ENCODE assay signal across 8 cellular contexts in the genomic region with DNA sequence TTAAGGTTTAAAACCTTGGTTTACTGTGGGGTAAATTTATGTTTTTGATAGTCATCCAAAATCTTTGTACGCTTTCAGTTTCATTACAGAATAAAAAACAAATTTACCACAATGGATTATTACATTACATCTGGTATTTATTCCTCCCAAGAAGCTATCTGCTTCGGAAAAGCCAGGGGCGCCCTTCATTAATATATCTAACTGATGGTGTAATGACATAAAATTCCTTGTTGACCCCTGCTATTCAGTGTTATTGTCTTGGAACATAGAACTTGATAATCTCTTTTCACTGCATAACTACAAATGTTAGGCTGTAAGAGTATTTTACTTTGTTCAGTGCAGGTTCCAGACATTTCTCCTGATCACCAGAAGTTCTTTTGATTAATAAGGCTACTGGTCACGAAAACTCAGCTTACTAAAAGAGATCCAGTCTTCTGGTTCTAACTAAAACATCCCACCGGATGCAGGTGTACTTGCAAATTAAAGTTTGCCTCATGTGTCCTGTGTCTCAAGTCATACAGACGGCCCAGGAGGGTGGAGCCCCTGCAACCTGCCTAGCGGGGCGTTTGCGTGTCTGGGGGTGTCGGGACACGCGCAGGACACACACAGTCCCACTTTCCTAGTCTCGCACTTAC. TPM values are rescaled to one million over a fixed set of nuclear protein-coding genes. Genes with fewer than 3 reads are reported as not detected.
A peak's percentile ranks its signal among the peaks of the same experiment; 100 is the strongest.
DNase-seq lines count a peak whose midpoint lies in the region; ATAC-seq and TF ChIP-seq lines count a peak whose summit lies in the region.

No MANE protein-coding gene starts in this region.

- H3K27ac Mint-ChIP-seq in H9 (peak overlapping the region in 1 of 3 experiments; percentile 39; a peak in 2 of 7 replicates), T-cell (peak overlapping the region; percentile 90 to 92)

- no peaks in the 10 kb centered on the region for H3K9me3 Mint-ChIP-seq in H9
- no peaks in the 10 kb centered on the region for H3K9me3 Mint-ChIP-seq in T-cell

- H3K27ac ChIP-seq in H9 (ENCODE audit: insufficient read length, low read depth, low read length) = no peak overlapping the region
- H3K27ac ChIP-seq in foreskin keratinocyte = peak overlapping the region; percentile 27
- no peak overlapping the region for H3K27ac ChIP-seq in smooth muscle cell (ENCODE audit: low read depth)

- no peaks in the 10 kb centered on the region for H3K27me3 ChIP-seq in H9 (ENCODE audit: insufficient read depth, low read length)
- H3K27me3 ChIP-seq in foreskin keratinocyte = no peaks in the 10 kb centered on the region
- H3K27me3 ChIP-seq in smooth muscle cell (ENCODE audit: low read depth) = no peaks in the 10 kb centered on the region

- H3K23ac ChIP-seq in H9 (ENCODE audit: insufficient read length, low read depth, low read length) = no peak overlapping the region

- H3K36me3 ChIP-seq in smooth muscle cell (ENCODE audit: low read depth) = no peaks in the 10 kb centered on the region

- H3K79me2 ChIP-seq in H9 (ENCODE audit: insufficient read depth, low read length) (peaks cover 6% of the 10 kb centered on the region), smooth muscle cell (ENCODE audit: low read depth) (peaks cover 40% of the 10 kb centered on the region)

- H2BK15ac ChIP-seq in H9 (ENCODE audit: low read depth, low read length) = no peak overlapping the region; the same call in 1 of the 2 replicates

- TF ChIP-seq CTCF in H9 (conservative IDR thresholded peaks at IDR 0.05) = no peak
- TF ChIP-seq CTCF in foreskin keratinocyte (conservative IDR thresholded peaks at IDR 0.05) = no peak
- no peak for TF ChIP-seq CTCF in smooth muscle cell (IDR thresholded peaks at IDR 0.05; ENCODE audit: borderline replicate concordance, insufficient read depth, poor library complexity, severe bottlenecking)

- POLR2A ChIA-PET in T-cell (lab: Charles Lee) = interaction anchor here in 1 of 2 donors (1.4 to 1.9 kb wide), 3 partner anchors 23 to 328 kb away, joined by 6 to 11 read pairs (median 8); a partner anchor contains a TSS

- H3K4me3 ChIP-seq in smooth muscle cell = peak overlapping the region; percentile 82

- H3K23me2 ChIP-seq in H9 (ENCODE audit: insufficient read length, low read depth, low read length, poor library complexity, severe bottlenecking) = peaks cover 11% of the 10 kb centered on the region

- DNase-seq in H9 = no peak
- no peak for DNase-seq in T-cell
- no peak for DNase-seq in foreskin keratinocyte
- no peak for DNase-seq in smooth muscle cell (lab: John Stamatoyannopoulos, UW; ENCODE audit: unreplicated experiment)
- no peak for DNase-seq in middle frontal gyrus (ENCODE audit: extremely low spot score, low spot score)
- DNase-seq in DMS114 treated with DMSO at 0.1 percent for 48 hours (lab: John Stamatoyannopoulos, UW; ENCODE audit: unreplicated experiment) = no peak

- H4K20me1 ChIP-seq in H9 (ENCODE audit: control insufficient read depth, insufficient read depth, insufficient read length) = no peaks in the 10 kb centered on the region
- H4K20me1 ChIP-seq in smooth muscle cell (ENCODE audit: low read depth) = peaks cover 34% of the 10 kb centered on the region

- no peaks in the 10 kb centered on the region for H3K27me3 Mint-ChIP-seq in H9 (ENCODE audit: low read depth)
- no peaks in the 10 kb centered on the region for H3K27me3 Mint-ChIP-seq in T-cell

- no CpG with 5 or more reads among the region's 13 CpGs for WGBS in H9 (ENCODE audit: extremely low coverage, insufficient read length, low lambda C conversion rate)
- 14% methylated on average over 13 of the region's 13 CpGs for WGBS in smooth muscle cell (ENCODE audit: low lambda C conversion rate)

- no peak overlapping the region for H3K4ac ChIP-seq in H9 (ENCODE audit: low read depth, low read length)

- H3K4me1 Mint-ChIP-seq in H9 (peaks cover 7 to 9% of the 10 kb centered on the region in 2 experiments), T-cell (peaks cover 22 to 29% (median 28%) of the 10 kb centered on the region in 3 donors)

- H3K14ac ChIP-seq in H9 (ENCODE audit: insufficient read depth, low read length) = no peak overlapping the region

- H2BK5ac ChIP-seq in H9 (ENCODE audit: insufficient read length, low read length) = no peak overlapping the region

- H3K18ac ChIP-seq in H9 (ENCODE audit: insufficient read length, low read depth, low read length) = no peak overlapping the region

- no peaks in the 10 kb centered on the region for H3K79me1 ChIP-seq in H9 (ENCODE audit: insufficient read depth, low read depth, low read length, poor library complexity, severe bottlenecking)

- H3F3A ChIP-seq in smooth muscle cell (ENCODE audit: low read depth) = no peaks in the 10 kb centered on the region

- CTCF ChIA-PET in T-cell (lab: Charles Lee) = interaction anchor here (1.0 to 1.5 kb wide), 5 partner anchors 9 to 287 kb away, joined by 3 to 4 read pairs (median 3); no protein-coding TSS in a partner anchor

- no peak overlapping the region for H4K91ac ChIP-seq in H9 (ENCODE audit: insufficient read length, low read depth, low read length)

- no peak overlapping the region for H3T11ph ChIP-seq in H9 (ENCODE audit: low read length)

- H4K8ac ChIP-seq in H9 (replicated peaks; ENCODE audit: insufficient read length, low read depth, low read length) = no peak overlapping the region

- ATAC-seq in T-cell (replicated peaks in 1 of 4) (no peak), foreskin keratinocyte (no peak), HG02588 (IDR thresholded peaks at IDR 0.05; ENCODE audit: unreplicated experiment) (no peak), GM21825 (IDR thresholded peaks at IDR 0.05; ENCODE audit: unreplicated experiment) (no peak)

- H3K4me1 ChIP-seq in H9 (ENCODE audit: insufficient read depth, low read length) (peaks cover 5% of the 10 kb centered on the region; the same call in 1 of the 2 replicates), foreskin keratinocyte (no peaks in the 10 kb centered on the region), smooth muscle cell (ENCODE audit: low read depth) (peaks cover 21% of the 10 kb centered on the region)

- peak overlapping the region; percentile 75 to 95 for H3K4me3 Mint-ChIP-seq in H9
- peak overlapping the region in 2 of 3 donors; percentile 89 to 92 for H3K4me3 Mint-ChIP-seq in T-cell

- H3K36me3 Mint-ChIP-seq in H9 (ENCODE audit: insufficient read depth in 1 of 3, low read depth in 3 of 3) (no peaks in the 10 kb centered on the region), T-cell (no peaks in the 10 kb centered on the region)

- H2BK20ac ChIP-seq in H9 (ENCODE audit: low read depth, low read length, poor library complexity, severe bottlenecking) = no peak overlapping the region

- H2BK12ac ChIP-seq in H9 (ENCODE audit: insufficient read length, low read depth, low read length) = no peak overlapping the region

- H2AK5ac ChIP-seq in H9 (ENCODE audit: insufficient read length, low read length) = no peak overlapping the region

- H3K56ac ChIP-seq in H9 (ENCODE audit: insufficient read length, low read depth, low read length) = no peak overlapping the region

- H2BK120ac ChIP-seq in H9 (ENCODE audit: low read depth, low read length, poor library complexity, severe bottlenecking) = no peak overlapping the region

- H2AFZ ChIP-seq in H9 (ENCODE audit: low read length) (peak overlapping the region; percentile 49), smooth muscle cell (ENCODE audit: low read depth) (peak overlapping the region; percentile 75)

- H3K9me3 ChIP-seq in H9 (ENCODE audit: control insufficient read depth, low read depth, low read length) (no peaks in the 10 kb centered on the region), smooth muscle cell (replicated peaks; ENCODE audit: low read depth) (no peaks in the 10 kb centered on the region)

- H3K9ac ChIP-seq in H9 (ENCODE audit: extremely low read depth, insufficient read length, low read length) (peak overlapping the region; percentile 41), smooth muscle cell (ENCODE audit: low read depth) (no peak overlapping the region)

- no peak overlapping the region for H4K5ac ChIP-seq in H9 (ENCODE audit: insufficient read length, low read depth, low read length)

- H3K4me2 ChIP-seq in H9 (ENCODE audit: insufficient read depth, insufficient read length, low read length) (peak overlapping the region; percentile 98), smooth muscle cell (peak overlapping the region; percentile 90)

RNA-seq across cellular contexts. Expression of a gene that starts 0.6 kb away (rescaled TPM):
- total RNA-seq in H9 (2021) (19.1 and 19.5 TPM in 2 replicates), T-cell (10 to 100 TPM; 30.6 to 51.5 (median 38.0) TPM), foreskin keratinocyte (2.1 and 2.2 TPM in 2 replicates), smooth muscle cell (39.9 and 69.9 TPM in 2 replicates)
- polyA plus RNA-seq in foreskin keratinocyte (0.57 and 0.66 TPM in 2 replicates), smooth muscle cell (37.7 and 39.0 TPM in 2 replicates)
